In the genomic region with DNA sequence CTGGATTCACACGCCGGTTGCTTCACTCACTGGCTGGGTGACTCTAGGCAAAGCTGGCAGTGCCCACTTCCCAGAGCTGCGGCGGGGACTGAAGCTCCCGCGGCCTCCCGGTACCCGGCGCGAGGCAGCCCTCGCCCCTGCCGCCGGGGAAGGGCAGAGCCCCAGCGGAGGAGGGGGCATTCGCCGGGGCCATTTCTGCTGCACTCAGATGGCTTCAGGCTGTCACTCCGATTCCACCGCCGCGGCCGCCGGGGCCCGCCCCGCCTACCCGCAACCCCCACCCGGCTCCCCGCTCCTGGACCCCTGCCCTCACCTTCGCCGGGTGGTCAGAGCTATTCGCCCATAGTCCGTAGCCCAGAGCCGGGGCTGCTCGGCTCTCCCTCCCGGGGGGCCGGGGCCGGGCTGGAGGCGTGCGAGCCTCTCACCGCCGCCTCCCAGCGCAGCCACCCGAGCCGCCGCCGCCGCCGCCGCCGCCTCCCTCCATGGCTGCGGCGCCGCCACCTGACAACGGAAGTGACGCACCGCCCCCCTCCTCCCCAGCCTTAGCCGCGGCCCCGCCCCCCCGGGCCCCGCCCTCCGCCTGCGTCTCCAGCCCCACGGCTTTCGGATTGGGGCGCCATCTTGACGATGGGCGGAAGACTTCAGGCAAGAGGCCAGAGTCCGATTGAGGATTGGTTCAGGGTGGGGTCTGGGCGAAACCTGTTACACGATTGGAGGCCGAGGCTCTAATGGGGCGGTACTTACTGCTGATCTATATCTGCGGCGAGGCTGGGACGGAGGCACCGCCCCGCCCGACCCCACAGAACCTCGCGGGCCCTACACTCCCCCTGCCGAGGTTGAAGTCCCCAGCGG, we compare ENCODE assay signal across 1 cellular context.
TF ChIP-seq lines count a peak whose summit lies in the region.

A gene with protein sequence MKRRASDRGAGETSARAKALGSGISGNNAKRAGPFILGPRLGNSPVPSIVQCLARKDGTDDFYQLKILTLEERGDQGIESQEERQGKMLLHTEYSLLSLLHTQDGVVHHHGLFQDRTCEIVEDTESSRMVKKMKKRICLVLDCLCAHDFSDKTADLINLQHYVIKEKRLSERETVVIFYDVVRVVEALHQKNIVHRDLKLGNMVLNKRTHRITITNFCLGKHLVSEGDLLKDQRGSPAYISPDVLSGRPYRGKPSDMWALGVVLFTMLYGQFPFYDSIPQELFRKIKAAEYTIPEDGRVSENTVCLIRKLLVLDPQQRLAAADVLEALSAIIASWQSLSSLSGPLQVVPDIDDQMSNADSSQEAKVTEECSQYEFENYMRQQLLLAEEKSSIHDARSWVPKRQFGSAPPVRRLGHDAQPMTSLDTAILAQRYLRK (minus strand): TSS at position 515 of the 852 bp plus-strand sequence. CDS start 24,592 bp downstream, outside the sequence.

TF ChIP-seq in HepG2, 621 proteins besides CTCF, POLR2A, EP300 and RAD21 (continued from another document and continues in another):
- TF ChIP-seq, protein P1, sequence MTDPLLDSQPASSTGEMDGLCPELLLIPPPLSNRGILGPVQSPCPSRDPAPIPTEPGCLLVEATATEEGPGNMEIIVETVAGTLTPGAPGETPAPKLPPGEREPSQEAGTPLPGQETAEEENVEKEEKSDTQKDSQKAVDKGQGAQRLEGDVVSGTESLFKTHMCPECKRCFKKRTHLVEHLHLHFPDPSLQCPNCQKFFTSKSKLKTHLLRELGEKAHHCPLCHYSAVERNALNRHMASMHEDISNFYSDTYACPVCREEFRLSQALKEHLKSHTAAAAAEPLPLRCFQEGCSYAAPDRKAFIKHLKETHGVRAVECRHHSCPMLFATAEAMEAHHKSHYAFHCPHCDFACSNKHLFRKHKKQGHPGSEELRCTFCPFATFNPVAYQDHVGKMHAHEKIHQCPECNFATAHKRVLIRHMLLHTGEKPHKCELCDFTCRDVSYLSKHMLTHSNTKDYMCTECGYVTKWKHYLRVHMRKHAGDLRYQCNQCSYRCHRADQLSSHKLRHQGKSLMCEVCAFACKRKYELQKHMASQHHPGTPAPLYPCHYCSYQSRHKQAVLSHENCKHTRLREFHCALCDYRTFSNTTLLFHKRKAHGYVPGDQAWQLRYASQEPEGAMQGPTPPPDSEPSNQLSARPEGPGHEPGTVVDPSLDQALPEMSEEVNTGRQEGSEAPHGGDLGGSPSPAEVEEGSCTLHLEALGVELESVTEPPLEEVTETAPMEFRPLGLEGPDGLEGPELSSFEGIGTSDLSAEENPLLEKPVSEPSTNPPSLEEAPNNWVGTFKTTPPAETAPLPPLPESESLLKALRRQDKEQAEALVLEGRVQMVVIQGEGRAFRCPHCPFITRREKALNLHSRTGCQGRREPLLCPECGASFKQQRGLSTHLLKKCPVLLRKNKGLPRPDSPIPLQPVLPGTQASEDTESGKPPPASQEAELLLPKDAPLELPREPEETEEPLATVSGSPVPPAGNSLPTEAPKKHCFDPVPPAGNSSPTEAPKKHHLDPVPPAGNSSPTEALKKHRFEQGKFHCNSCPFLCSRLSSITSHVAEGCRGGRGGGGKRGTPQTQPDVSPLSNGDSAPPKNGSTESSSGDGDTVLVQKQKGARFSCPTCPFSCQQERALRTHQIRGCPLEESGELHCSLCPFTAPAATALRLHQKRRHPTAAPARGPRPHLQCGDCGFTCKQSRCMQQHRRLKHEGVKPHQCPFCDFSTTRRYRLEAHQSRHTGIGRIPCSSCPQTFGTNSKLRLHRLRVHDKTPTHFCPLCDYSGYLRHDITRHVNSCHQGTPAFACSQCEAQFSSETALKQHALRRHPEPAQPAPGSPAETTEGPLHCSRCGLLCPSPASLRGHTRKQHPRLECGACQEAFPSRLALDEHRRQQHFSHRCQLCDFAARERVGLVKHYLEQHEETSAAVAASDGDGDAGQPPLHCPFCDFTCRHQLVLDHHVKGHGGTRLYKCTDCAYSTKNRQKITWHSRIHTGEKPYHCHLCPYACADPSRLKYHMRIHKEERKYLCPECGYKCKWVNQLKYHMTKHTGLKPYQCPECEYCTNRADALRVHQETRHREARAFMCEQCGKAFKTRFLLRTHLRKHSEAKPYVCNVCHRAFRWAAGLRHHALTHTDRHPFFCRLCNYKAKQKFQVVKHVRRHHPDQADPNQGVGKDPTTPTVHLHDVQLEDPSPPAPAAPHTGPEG (CRISPR knock-in tag; IDR thresholded peaks at IDR 0.05): no peak
- TF ChIP-seq SALL2 (CRISPR knock-in tag; IDR thresholded peaks at IDR 0.05) (no peak), RAD51 (IDR thresholded peaks at IDR 0.05; ENCODE audit: borderline replicate concordance) (no peak), ZNF224 (CRISPR knock-in tag; IDR thresholded peaks at IDR 0.05) (no peak), PHF20 (CRISPR knock-in tag; IDR thresholded peaks at IDR 0.05) (peak; percentile 49; the same call in 1 of the 2 replicates), RARA (CRISPR knock-in tag; IDR thresholded peaks at IDR 0.05) (no peak), ATM (IDR thresholded peaks at IDR 0.05; ENCODE audit: borderline replicate concordance) (no peak), KDM1A (CRISPR knock-in tag; IDR thresholded peaks at IDR 0.05) (no peak), NKX3-1 (CRISPR knock-in tag; IDR thresholded peaks at IDR 0.05) (no peak), XBP1 (CRISPR knock-in tag; IDR thresholded peaks at IDR 0.05) (no peak), ZHX2 (IDR thresholded peaks at IDR 0.05; ENCODE audit: low read depth) (peak; percentile 88), ZHX2 (CRISPR knock-in tag; IDR thresholded peaks at IDR 0.05; ENCODE audit: borderline replicate concordance) (no peak), ZNF589 (CRISPR knock-in tag; conservative IDR thresholded peaks at IDR 0.05) (no peak), HES4 (CRISPR knock-in tag; IDR thresholded peaks at IDR 0.05; ENCODE audit: borderline replicate concordance) (no peak), ZNF782 (CRISPR knock-in tag; IDR thresholded peaks at IDR 0.05; ENCODE audit: borderline replicate concordance) (0 out of 2 replicates have a peak, but pooled peaks have one; percentile 14), DNMT1 (CRISPR knock-in tag; IDR thresholded peaks at IDR 0.05) (no peak), KMT2A (CRISPR knock-in tag; IDR thresholded peaks at IDR 0.05) (no peak), SP140L (CRISPR knock-in tag; IDR thresholded peaks at IDR 0.05; ENCODE audit: borderline replicate concordance) (no peak), ZNF720 (CRISPR knock-in tag; IDR thresholded peaks at IDR 0.05) (no peak), ZNF749 (CRISPR knock-in tag; IDR thresholded peaks at IDR 0.05; ENCODE audit: borderline replicate concordance) (no peak), CSRNP2 (CRISPR knock-in tag; conservative IDR thresholded peaks at IDR 0.05; ENCODE audit: low read depth) (no peak), NFATC3 (CRISPR knock-in tag; IDR thresholded peaks at IDR 0.05) (no peak), SCMH1 (CRISPR knock-in tag; IDR thresholded peaks at IDR 0.05; ENCODE audit: borderline replicate concordance) (no peak), ZNF773 (CRISPR knock-in tag; IDR thresholded peaks at IDR 0.05; ENCODE audit: borderline replicate concordance) (no peak), HBP1 (CRISPR knock-in tag; IDR thresholded peaks at IDR 0.05; ENCODE audit: low read depth) (peak; percentile 13; the same call in 1 of the 2 replicates), ZNF549 (CRISPR knock-in tag; IDR thresholded peaks at IDR 0.05) (no peak), ZBTB20 (CRISPR knock-in tag; IDR thresholded peaks at IDR 0.05; ENCODE audit: borderline replicate concordance, low read depth) (0 out of 2 replicates have a peak, but pooled peaks have one; percentile 48), PLSCR1 (CRISPR knock-in tag; IDR thresholded peaks at IDR 0.05; ENCODE audit: borderline replicate concordance) (no peak), ZNF264 (CRISPR knock-in tag; IDR thresholded peaks at IDR 0.05) (peak; percentile 25; the same call in 1 of the 2 replicates), ZNF232 (CRISPR knock-in tag; IDR thresholded peaks at IDR 0.05; ENCODE audit: borderline replicate concordance) (no peak), ZNF33B (CRISPR knock-in tag; IDR thresholded peaks at IDR 0.05) (no peak), ZNF292 (CRISPR knock-in tag; IDR thresholded peaks at IDR 0.05; ENCODE audit: borderline replicate concordance, low read depth) (no peak), ARHGAP35 (CRISPR knock-in tag; IDR thresholded peaks at IDR 0.05; ENCODE audit: borderline replicate concordance) (no peak)
- TF ChIP-seq, protein P2, sequence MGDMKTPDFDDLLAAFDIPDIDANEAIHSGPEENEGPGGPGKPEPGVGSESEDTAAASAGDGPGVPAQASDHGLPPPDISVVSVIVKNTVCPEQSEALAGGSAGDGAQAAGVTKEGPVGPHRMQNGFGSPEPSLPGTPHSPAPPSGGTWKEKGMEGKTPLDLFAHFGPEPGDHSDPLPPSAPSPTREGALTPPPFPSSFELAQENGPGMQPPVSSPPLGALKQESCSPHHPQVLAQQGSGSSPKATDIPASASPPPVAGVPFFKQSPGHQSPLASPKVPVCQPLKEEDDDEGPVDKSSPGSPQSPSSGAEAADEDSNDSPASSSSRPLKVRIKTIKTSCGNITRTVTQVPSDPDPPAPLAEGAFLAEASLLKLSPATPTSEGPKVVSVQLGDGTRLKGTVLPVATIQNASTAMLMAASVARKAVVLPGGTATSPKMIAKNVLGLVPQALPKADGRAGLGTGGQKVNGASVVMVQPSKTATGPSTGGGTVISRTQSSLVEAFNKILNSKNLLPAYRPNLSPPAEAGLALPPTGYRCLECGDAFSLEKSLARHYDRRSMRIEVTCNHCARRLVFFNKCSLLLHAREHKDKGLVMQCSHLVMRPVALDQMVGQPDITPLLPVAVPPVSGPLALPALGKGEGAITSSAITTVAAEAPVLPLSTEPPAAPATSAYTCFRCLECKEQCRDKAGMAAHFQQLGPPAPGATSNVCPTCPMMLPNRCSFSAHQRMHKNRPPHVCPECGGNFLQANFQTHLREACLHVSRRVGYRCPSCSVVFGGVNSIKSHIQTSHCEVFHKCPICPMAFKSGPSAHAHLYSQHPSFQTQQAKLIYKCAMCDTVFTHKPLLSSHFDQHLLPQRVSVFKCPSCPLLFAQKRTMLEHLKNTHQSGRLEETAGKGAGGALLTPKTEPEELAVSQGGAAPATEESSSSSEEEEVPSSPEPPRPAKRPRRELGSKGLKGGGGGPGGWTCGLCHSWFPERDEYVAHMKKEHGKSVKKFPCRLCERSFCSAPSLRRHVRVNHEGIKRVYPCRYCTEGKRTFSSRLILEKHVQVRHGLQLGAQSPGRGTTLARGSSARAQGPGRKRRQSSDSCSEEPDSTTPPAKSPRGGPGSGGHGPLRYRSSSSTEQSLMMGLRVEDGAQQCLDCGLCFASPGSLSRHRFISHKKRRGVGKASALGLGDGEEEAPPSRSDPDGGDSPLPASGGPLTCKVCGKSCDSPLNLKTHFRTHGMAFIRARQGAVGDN (CRISPR knock-in tag; IDR thresholded peaks at IDR 0.05): peak; percentile 34; the same call in 1 of the 2 replicates
